In the genomic region with DNA sequence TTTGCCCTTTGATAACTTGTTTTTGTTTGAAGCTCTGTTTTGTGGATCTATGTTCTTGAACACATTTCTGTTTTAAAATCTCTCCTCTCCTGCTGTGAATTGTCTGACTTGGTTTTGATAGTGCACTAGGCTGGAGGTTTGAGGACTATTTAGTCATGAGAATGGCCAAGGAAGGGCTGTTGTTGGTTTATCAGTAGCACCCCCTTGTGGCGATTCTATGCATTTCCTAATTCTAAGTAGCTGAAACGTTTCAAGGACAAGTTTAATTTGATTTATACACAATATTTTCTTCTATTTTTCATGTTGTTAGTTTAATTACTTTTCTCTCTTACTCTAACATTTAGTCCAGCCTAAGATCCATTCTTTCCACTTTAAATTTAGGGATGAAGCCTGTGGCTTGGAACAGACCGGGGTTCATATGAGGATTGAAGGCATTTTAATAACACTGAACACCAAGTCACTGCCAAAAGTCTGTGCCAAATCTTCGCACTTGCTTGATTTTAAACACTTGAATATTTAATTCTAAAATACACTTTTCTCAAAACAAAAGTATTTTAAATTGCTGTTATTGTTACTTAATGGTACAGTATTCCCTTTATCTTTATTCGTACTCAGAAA, we compare ENCODE assay signal across 8 cellular contexts.
DNase-seq lines count a peak whose midpoint lies in the region; ATAC-seq, FAIRE-seq and TF ChIP-seq lines count a peak whose summit lies in the region.

No MANE protein-coding gene starts in this region.

- H3K4me3 ChIP-seq in esophagus muscularis mucosa (no peak overlapping the region), neuronal stem cell (ENCODE audit: low read length in 2 of 2) (no peak overlapping the region)

- H3K4me1 ChIP-seq in esophagus muscularis mucosa (no peaks in the 10 kb centered on the region), neuronal stem cell (ENCODE audit: control insufficient read depth in 2 of 2, insufficient read depth in 1 of 2, low read depth in 1 of 2, low read length in 2 of 2) (peaks cover 0 to 6% of the 10 kb centered on the region in 2 donors)

- no peak overlapping the region for H4K8ac ChIP-seq in neuronal stem cell (ENCODE audit: low read depth, low read length)

- WGBS in esophagus muscularis mucosa: 25% methylated on average over 5 of the region's 5 CpGs
- WGBS in neuronal stem cell (ENCODE audit: extremely low coverage in 2 of 2, insufficient read length in 2 of 2, insufficient replicate concordance in 1 of 2), 2 donors: no CpG with 5 or more reads among the region's 5 CpGs

- DNase-seq in GM12891 (ENCODE audit: insufficient read length, low spot score): no peak
- DNase-seq in NCI-H128 (lab: John Stamatoyannopoulos, UW; ENCODE audit: unreplicated experiment): peak; percentile 50
- peak; percentile 30 for DNase-seq in SW480 (ENCODE audit: low spot score)
- DNase-seq in esophagus muscularis mucosa (ENCODE audit: extremely low spot score): no peak
- DNase-seq in neuronal stem cell (ENCODE audit: low spot score): peak; percentile 64

- intact Hi-C loops in esophagus muscularis mucosa (cut with DNase I): loop anchor here (5.0 kb wide), 1 partner anchor 258 kb away; no protein-coding TSS in a partner anchor

- no peak overlapping the region for H3K14ac ChIP-seq in neuronal stem cell (ENCODE audit: low read length)

- H3K18ac ChIP-seq in neuronal stem cell (ENCODE audit: low read length): no peak overlapping the region

- no peak overlapping the region for H2BK12ac ChIP-seq in neuronal stem cell (ENCODE audit: low read length)

- H3K27me3 ChIP-seq in esophagus muscularis mucosa (peaks cover 0 to 46% (median 0%) of the 10 kb centered on the region in 4 donors), neuronal stem cell (ENCODE audit: control insufficient read depth in 3 of 3, insufficient read depth in 3 of 3, low read depth in 1 of 3, low read length in 3 of 3) (no peaks in the 10 kb centered on the region)

- no peak for TF ChIP-seq EP300 in esophagus muscularis mucosa (IDR thresholded peaks at IDR 0.05)

- H2AFZ ChIP-seq in neuronal stem cell (ENCODE audit: low read length): no peak overlapping the region

- no peak overlapping the region for H3K4me2 ChIP-seq in neuronal stem cell (ENCODE audit: insufficient read depth, low read length, poor library complexity, severe bottlenecking)

- no peak overlapping the region for H2BK120ac ChIP-seq in neuronal stem cell (ENCODE audit: low read depth, low read length)

- H3K4ac ChIP-seq in neuronal stem cell (ENCODE audit: low read length): no peak overlapping the region

- H3K9me3 ChIP-seq in esophagus muscularis mucosa (no peaks in the 10 kb centered on the region), neuronal stem cell (replicated peaks in 1 of 2; ENCODE audit: control insufficient read depth in 2 of 2, insufficient read depth in 1 of 2, low read depth in 1 of 2, low read length in 2 of 2) (no peaks in the 10 kb centered on the region)

- ATAC-seq in HG02678 (IDR thresholded peaks at IDR 0.05; ENCODE audit: unreplicated experiment) (peak; percentile 77), HG02970 (IDR thresholded peaks at IDR 0.05; ENCODE audit: low FRiP score, unreplicated experiment) (no peak)

- no peak overlapping the region for H3K9ac ChIP-seq in neuronal stem cell (ENCODE audit: low read depth, low read length, poor library complexity)

- no peak overlapping the region for H2BK15ac ChIP-seq in neuronal stem cell (ENCODE audit: low read length)

- TF ChIP-seq CTCF in C4-2B (conservative IDR thresholded peaks at IDR 0.05) (peak; percentile 86), esophagus muscularis mucosa (IDR thresholded peaks at IDR 0.05) (peak; percentile 62 to 76 (median 64))

- no peak overlapping the region for H2BK5ac ChIP-seq in neuronal stem cell (ENCODE audit: low read length)

- peak; percentile 56 for FAIRE-seq in GM12891 (lab: Jason Lieb, UNC)

- TF ChIP-seq POLR2A in GM12891 (IDR thresholded peaks at IDR 0.05; ENCODE audit: low read depth, low read length): no peak
- TF ChIP-seq POLR2A in esophagus muscularis mucosa (IDR thresholded peaks at IDR 0.05; ENCODE audit: low read depth): no peak

- no peak overlapping the region for H2AK5ac ChIP-seq in neuronal stem cell (ENCODE audit: low read depth, low read length)

- H3K36me3 ChIP-seq in esophagus muscularis mucosa: no peaks in the 10 kb centered on the region
- no peaks in the 10 kb centered on the region for H3K36me3 ChIP-seq in neuronal stem cell (replicated peaks in 1 of 2; ENCODE audit: control insufficient read depth in 2 of 2, insufficient read depth in 2 of 2, low read length in 2 of 2)

- H3K79me1 ChIP-seq in neuronal stem cell (ENCODE audit: low read depth, low read length): no peaks in the 10 kb centered on the region

- H3K23ac ChIP-seq in neuronal stem cell (ENCODE audit: low read depth, low read length, poor library complexity): no peak overlapping the region

- H3K27ac ChIP-seq in C4-2B (no peak overlapping the region), esophagus muscularis mucosa (replicated peaks in 1 of 4) (no peak overlapping the region), neuronal stem cell (replicated peaks; ENCODE audit: low read length) (no peak overlapping the region)

- no peak overlapping the region for H4K91ac ChIP-seq in neuronal stem cell (ENCODE audit: low read depth, low read length, poor library complexity)

TF ChIP-seq in GM12891, 5 proteins besides CTCF, POLR2A, EP300 and RAD21:
- no peak for TF ChIP-seq POLR2AphosphoS5 (IDR thresholded peaks at IDR 0.05; ENCODE audit: low read depth, low read length)
- TF ChIP-seq POU2F2 (IDR thresholded peaks at IDR 0.05; ENCODE audit: low read depth, low read length): no peak
- TF ChIP-seq TAF1 (IDR thresholded peaks at IDR 0.05; ENCODE audit: low read depth, low read length): no peak
- no peak for TF ChIP-seq PAX5 (IDR thresholded peaks at IDR 0.05; ENCODE audit: insufficient read depth, low read length, severe bottlenecking)
- TF ChIP-seq SPI1 (IDR thresholded peaks at IDR 0.05; ENCODE audit: low read depth, low read length): no peak

Comparison
In these comparisons a context has a peak if more than half of its experiments do, and no peak if none do; other contexts are left out.
1. DNase-seq: peak in NCI-H128 (single experiment), SW480 (single experiment) and neuronal stem cell (single experiment); none in GM12891 (single experiment) and esophagus muscularis mucosa (single experiment).